ENCODE assay signal across 29 cellular contexts in the genomic region with DNA sequence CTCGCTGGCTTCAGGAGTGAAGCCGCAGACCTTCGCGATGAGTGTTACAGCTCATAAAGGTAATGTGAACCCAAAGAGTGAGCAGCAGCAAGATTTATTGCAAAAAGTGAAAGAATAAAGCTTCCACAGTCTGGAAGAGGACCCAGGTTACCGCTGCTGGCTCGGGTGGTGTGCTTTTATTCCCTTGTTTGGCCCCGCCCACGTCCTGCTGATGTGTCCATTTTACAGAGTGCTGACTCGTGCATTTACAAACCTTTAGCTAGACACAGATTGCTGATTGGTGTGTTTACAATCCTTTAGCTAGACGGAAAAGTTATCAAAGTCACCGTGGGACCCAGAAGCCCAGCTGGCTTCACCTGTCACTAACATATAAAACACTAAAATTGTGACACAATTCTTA.
"Had no signal": no experiment of that assay in that cellular context is flagged by ENCODE, and none has a peak within 500 bp of the region (broad histone marks: within the 10 kb centered on the region; RNA-seq: fewer than 3 reads in every experiment).

No MANE protein-coding gene starts in this region.

- DNase-seq: activated CD4-positive, alpha-beta memory T cell treated with anti-CD3 and anti-CD28 coated beads, Interleukin-2, amount 10 ng/mL, durations not matched to agents 7 days and 5 days; activated CD4-positive, alpha-beta T cell treated with anti-CD3 and anti-CD28 coated beads for 1 hour; activated CD4-positive, alpha-beta T cell treated with anti-CD3 and anti-CD28 coated beads for 48 hours; activated CD4-positive, CD25-positive, alpha-beta regulatory T cell; activated CD8-positive, alpha-beta memory T cell treated with anti-CD3 and anti-CD28 coated beads for 24 hours; activated CD8-positive, alpha-beta memory T cell treated with anti-CD3 and anti-CD28 coated beads, Interleukin-2, amount 10 ng/mL, durations not matched to agents 7 days and 5 days; activated CD8-positive, alpha-beta memory T cell treated with anti-CD3 and anti-CD28 coated beads, Interleukin-2, amount 50 U/mL, for 48 hours; activated effector memory CD4-positive, alpha-beta T cell treated with Interleukin-2 at 50 U/mL for 16 hours; activated naive CD4-positive, alpha-beta T cell treated with anti-CD3 and anti-CD28 coated beads, Interleukin-2, amount 10 ng/mL, durations not matched to agents 7 days and 5 days; activated naive CD8-positive, alpha-beta T cell treated with anti-CD3 and anti-CD28 coated beads, Interleukin-2, amount 50 U/mL, for 24 hours; activated T-cell treated with anti-CD3 and anti-CD28 coated beads, Interleukin-2, amount 50 U/mL, for 48 hours; anterior cingulate cortex; brain microvascular endothelial cell; central memory CD4-positive, alpha-beta T cell; NCI-H1105; NCI-H1417 treated with DMSO at 0.1 percent for 48 hours; NCI-H1930; NCI-H2081 treated with DMSO at 0.1 percent for 48 hours; NCI-H345; NCI-H524 treated with DMSO at 0.1 percent for 48 hours; NK-92 treated with Interleukin-12 subunit alpha and Interleukin-12 subunit beta, amount 100 ng/mL, for 24 hours; PC-3; Right ventricle myocardium superior; SW 1271; T-helper 1 cell; T-helper 2 cell; T-helper 9 cell had no signal

- H3K27ac ChIP-seq: brain microvascular endothelial cell, RWPE1, VCaP had no signal

- H3K36me3 ChIP-seq: brain microvascular endothelial cell had no signal

- H3K27me3 ChIP-seq: brain microvascular endothelial cell had no signal

- ATAC-seq: activated CD8-positive, alpha-beta memory T cell treated with anti-CD3 and anti-CD28 coated beads, Interleukin-2, amount 10 ng/mL, durations not matched to agents 7 days and 5 days; activated naive CD8-positive, alpha-beta T cell treated with anti-CD3 and anti-CD28 coated beads, Interleukin-2, amount 50 U/mL, for 24 hours; PC-3 had no signal
